ENCODE assay signal across 9 cellular contexts in the genomic region with DNA sequence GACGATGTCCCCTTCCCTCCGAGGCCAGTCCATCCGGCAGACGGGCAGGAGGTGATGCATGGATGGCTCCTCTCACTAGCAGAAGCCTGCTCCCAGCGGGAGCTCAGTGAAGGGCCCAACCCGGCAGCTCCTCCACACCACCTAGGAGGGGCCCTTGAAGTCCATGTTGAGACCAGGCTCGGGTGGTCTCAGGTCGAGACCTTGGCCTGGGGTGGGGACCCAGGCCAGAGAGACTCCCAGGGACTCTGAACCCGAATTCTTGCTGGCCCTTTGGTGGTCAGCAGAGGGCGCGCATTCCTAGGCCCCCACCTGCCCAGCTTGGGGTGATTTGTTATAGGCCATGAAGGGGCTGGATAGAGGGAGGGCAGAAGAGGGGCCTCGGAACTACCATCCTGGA. TPM values are rescaled to one million over a fixed set of nuclear protein-coding genes. Genes with fewer than 3 reads are reported as not detected.
DNase-seq lines count a peak whose midpoint lies in the region; ATAC-seq, FAIRE-seq and TF ChIP-seq lines count a peak whose summit lies in the region.
"Had no signal": no experiment of that assay in that cellular context is flagged by ENCODE, and none has a peak within 500 bp of the region (broad histone marks: within the 10 kb centered on the region; RNA-seq: fewer than 3 reads in every experiment).

No MANE protein-coding gene starts in this region.

- H3K36me3 ChIP-seq in OCI-LY7 (ENCODE audit: insufficient read depth, low read length) = no peaks in the 10 kb centered on the region
- H3K36me3 ChIP-seq in bronchial epithelial cell (ENCODE audit: control insufficient read depth, insufficient read depth, low read length) = no peaks in the 10 kb centered on the region

- CTCF ChIA-PET in OCI-LY7 (lab: Charles Lee; ENCODE audit: unreplicated experiment) = interaction anchor here (0.6 kb wide), 1 partner anchor 66 kb away, joined by 6 read pairs; the partner anchor contains the start of gene PPIE

- H2AFZ ChIP-seq in OCI-LY7 (ENCODE audit: low read length) = no peak overlapping the region

- no peak overlapping the region for H3K4me2 ChIP-seq in OCI-LY7 (ENCODE audit: low read length)

- ATAC-seq in HG03095 (IDR thresholded peaks at IDR 0.05; ENCODE audit: unreplicated experiment) = no peak
- no peak for ATAC-seq in HG03175 (IDR thresholded peaks at IDR 0.05; ENCODE audit: unreplicated experiment)
- no peak for ATAC-seq in HG02970 (IDR thresholded peaks at IDR 0.05; ENCODE audit: low FRiP score, unreplicated experiment)

- H3K27me3 ChIP-seq in bronchial epithelial cell (ENCODE audit: control insufficient read depth, insufficient read depth, low read length) = peaks cover 14% of the 10 kb centered on the region

- no peaks in the 10 kb centered on the region for H4K20me1 ChIP-seq in OCI-LY7 (ENCODE audit: insufficient read depth, low read length)

- H3K9me2 ChIP-seq in OCI-LY7 (ENCODE audit: insufficient read depth, low read length) = no peaks in the 10 kb centered on the region

- POLR2A ChIA-PET in OCI-LY7 (lab: Charles Lee) = no interaction called here

- no peaks in the 10 kb centered on the region for H3K9me3 ChIP-seq in OCI-LY7 (ENCODE audit: low read length)

- H3K79me2 ChIP-seq in OCI-LY7 (ENCODE audit: insufficient read depth, low read depth, low read length) = no peaks in the 10 kb centered on the region

- H3K4me3 Mint-ChIP-seq in mesothelial cell of epicardium = peak overlapping the region; percentile 68

- DNase-seq in G401 (ENCODE audit: low spot score) = peak; percentile 64
- DNase-seq in OCI-LY7 (ENCODE audit: low spot score) = no peak
- no peak for DNase-seq in bronchial epithelial cell (ENCODE audit: low read depth)
- DNase-seq in mesothelial cell of epicardium (ENCODE audit: low spot score in 2 of 2, unreplicated experiment in 2 of 2) = no peak
- no peak for DNase-seq in NCI-H226

- no peaks in the 10 kb centered on the region for H3K36me3 Mint-ChIP-seq in mesothelial cell of epicardium

- FAIRE-seq in bronchial epithelial cell (lab: Jason Lieb, UNC) = no peak

- no peaks in the 10 kb centered on the region for H3K9me3 Mint-ChIP-seq in mesothelial cell of epicardium

- H3K4me3 ChIP-seq in OCI-LY7 (ENCODE audit: low read depth, low read length, poor library complexity, severe bottlenecking) (no peak overlapping the region), bronchial epithelial cell (ENCODE audit: low read depth, low read length) (no peak overlapping the region)

- peaks cover 87% of the 10 kb centered on the region for H3K27me3 Mint-ChIP-seq in mesothelial cell of epicardium (ENCODE audit: low read depth)

- H3K4me1 Mint-ChIP-seq in mesothelial cell of epicardium = peaks cover 2% of the 10 kb centered on the region

- H3K27ac ChIP-seq in OCI-LY7 (ENCODE audit: low read depth, low read length, poor library complexity, severe bottlenecking) = no peak overlapping the region

- intact Hi-C loops in OCI-LY7 (cut with micrococcal nuclease; ENCODE audit: unreplicated experiment) = no loop called here

- peak; percentile 71 for TF ChIP-seq CTCF in OCI-LY7 (conservative IDR thresholded peaks at IDR 0.05; ENCODE audit: low read length)
- peak; percentile 53 for TF ChIP-seq CTCF in bronchial epithelial cell (IDR thresholded peaks at IDR 0.05; ENCODE audit: insufficient read depth, low read length, severe bottlenecking)
- TF ChIP-seq CTCF in mesothelial cell of epicardium (IDR thresholded peaks at IDR 0.05; ENCODE audit: unreplicated experiment) = peak; percentile 33

- BruUV-seq in OCI-LY7 (replicated peaks; lab: Mats Ljungman, UMichigan) = no TSS peak

- H3K27ac Mint-ChIP-seq in mesothelial cell of epicardium = no peak overlapping the region

- no peaks in the 10 kb centered on the region for H3K4me1 ChIP-seq in OCI-LY7 (ENCODE audit: insufficient read depth, low read length, poor library complexity, severe bottlenecking)

- in situ Hi-C loops in G401 (cut with HindIII; ENCODE audit: low sequenced_read_pairs) = no loop called here

RNA-seq across cellular contexts. Expression of gene NT5C1A, which starts 0.6 kb away (rescaled TPM):
- not detected in 2 replicates for total RNA-seq in G401 (2014; rRNA removed; shearing (Covaris generic))
- total RNA-seq in OCI-LY7 (2014; rRNA removed; shearing (Covaris generic)) = not detected in 2 replicates
- total RNA-seq in OCI-LY7 (2022) (not detected in 2 replicates), bronchial epithelial cell (not detected in 2 replicates), mesothelial cell of epicardium (0.34 TPM in 1 of 3 replicates, not detected in the others)
- total RNA-seq: M059J had no signal

RNA-seq across cellular contexts. Expression of gene HPCAL4, which starts 18.7 kb away (rescaled TPM):
- 0.62 and 1.9 TPM in 2 replicates for total RNA-seq in G401 (2014; rRNA removed; shearing (Covaris generic))
- total RNA-seq in OCI-LY7 (2014; rRNA removed; shearing (Covaris generic)) = not detected in 2 replicates
- total RNA-seq in OCI-LY7 (2022) (not detected in 2 replicates), bronchial epithelial cell (under 0.01 TPM in 2 replicates), mesothelial cell of epicardium (0.54 to 0.69 TPM (median 0.60 TPM) in 3 replicates)

RNA-seq across cellular contexts. Expression of gene HEYL, which starts 33.1 kb away (rescaled TPM):
- 0.07 and 1.2 TPM in 2 replicates for total RNA-seq in G401 (2014; rRNA removed; shearing (Covaris generic))
- not detected in 2 replicates for total RNA-seq in OCI-LY7 (2014; rRNA removed; shearing (Covaris generic))
- not detected in 2 replicates for total RNA-seq in OCI-LY7 (2022)
- total RNA-seq in bronchial epithelial cell = under 0.01 TPM in 1 of 2 replicates, not detected in the other
- total RNA-seq in mesothelial cell of epicardium = 5.6 to 5.7 TPM (median 5.6 TPM) in 3 replicates
